11 cellular contexts compared by ENCODE assay signal in genomic region chr11:35216962-35217667, GRCh38.
DNase-seq lines count a peak whose midpoint lies in the region; ATAC-seq and TF ChIP-seq lines count a peak whose summit lies in the region.
"Had no signal": no experiment of that assay in that cellular context is flagged by ENCODE, and none has a peak within 500 bp of the region (broad histone marks: within the 10 kb centered on the region; RNA-seq: fewer than 3 reads in every experiment).

No MANE protein-coding gene starts in this region.

- peak in 7 of 10 experiments; percentile 22 to 59 (median 32) for DNase-seq in CD4-positive, alpha-beta T cell
- DNase-seq in HFFc6 = no peak
- DNase-seq in activated CD8-positive, alpha-beta T cell treated with anti-CD3 and anti-CD28 coated beads, Interleukin-2, amount 10 ng/mL, durations not matched to agents 7 days and 5 days = peak; percentile 32
- DNase-seq in immature natural killer cell = peak in 2 of 3 donors; percentile 11 to 15
- no peak for DNase-seq in germinal center (ENCODE audit: low spot score)
- no peak for DNase-seq in glutamatergic neuron
- DNase-seq in mesothelial cell of epicardium (ENCODE audit: low spot score in 2 of 2, unreplicated experiment in 2 of 2) = no peak
- DNase-seq: DMS79, MV-4-11, SHP77 had no signal

- ATAC-seq in CD4-positive, alpha-beta T cell (ENCODE audit: poor library complexity) = peak; percentile 80
- peak; percentile 80 for ATAC-seq in activated CD8-positive, alpha-beta T cell treated with anti-CD3 and anti-CD28 coated beads, Interleukin-2, amount 10 ng/mL, durations not matched to agents 7 days and 5 days
- ATAC-seq in HG03457 (IDR thresholded peaks at IDR 0.05; ENCODE audit: unreplicated experiment) = no peak

- no peaks in the 10 kb centered on the region for H3K9me3 Mint-ChIP-seq in CD4-positive, alpha-beta T cell
- H3K9me3 Mint-ChIP-seq in HFFc6 (0 out of 2 replicates have a peak, but pooled peaks cover 7% of the 10 kb centered on the region), immature natural killer cell (no peaks in the 10 kb centered on the region), glutamatergic neuron (ENCODE audit: unreplicated experiment) (no peaks in the 10 kb centered on the region), mesothelial cell of epicardium (no peaks in the 10 kb centered on the region)
- H3K9me3 Mint-ChIP-seq in activated CD8-positive, alpha-beta T cell treated with anti-CD3 and anti-CD28 coated beads, Interleukin-2, amount 10 ng/mL, durations not matched to agents 7 days and 5 days (ENCODE audit: insufficient read depth) = no peaks in the 10 kb centered on the region

- POLR2A ChIA-PET in CD4-positive, alpha-beta T cell (lab: Charles Lee) = interaction anchor here (0.8 to 2.9 kb wide), 4 partner anchors 17 to 51 kb away, joined by 3 to 13 read pairs (median 4); no protein-coding TSS in a partner anchor
- POLR2A ChIA-PET in activated CD8-positive, alpha-beta T cell treated with anti-CD3 and anti-CD28 coated beads, Interleukin-2, amount 10 ng/mL, durations not matched to agents 7 days and 5 days (lab: Charles Lee) = no interaction called here

- peak overlapping the region; percentile 95 for H3K27ac Mint-ChIP-seq in CD4-positive, alpha-beta T cell
- peak overlapping the region; percentile 90 for H3K27ac Mint-ChIP-seq in HFFc6
- H3K27ac Mint-ChIP-seq in activated CD8-positive, alpha-beta T cell treated with anti-CD3 and anti-CD28 coated beads, Interleukin-2, amount 10 ng/mL, durations not matched to agents 7 days and 5 days = peak overlapping the region; percentile 83
- H3K27ac Mint-ChIP-seq in immature natural killer cell = peak overlapping the region; percentile 1 to 87 (median 68)
- no peak overlapping the region for H3K27ac Mint-ChIP-seq in glutamatergic neuron (ENCODE audit: unreplicated experiment)
- H3K27ac Mint-ChIP-seq in mesothelial cell of epicardium = no peak overlapping the region

- H3K9me3 ChIP-seq in CD4-positive, alpha-beta T cell (ENCODE audit: control insufficient read depth, low read length) = no peaks in the 10 kb centered on the region

- CTCF ChIA-PET in CD4-positive, alpha-beta T cell (lab: Charles Lee) = no interaction called here
- CTCF ChIA-PET in activated CD8-positive, alpha-beta T cell treated with anti-CD3 and anti-CD28 coated beads, Interleukin-2, amount 10 ng/mL, durations not matched to agents 7 days and 5 days (lab: Charles Lee) = interaction anchor here (1.0 kb wide), 2 partner anchors 20 to 88 kb away, joined by 3 to 4 read pairs; no protein-coding TSS in a partner anchor

- intact Hi-C loops in CD4-positive, alpha-beta T cell (cut with DNase I, micrococcal nuclease) = loop anchor here in 1 of 2 experiments (2.0 to 10.0 kb wide), 5 partner anchors 16 to 88 kb away; no protein-coding TSS in a partner anchor

- H3K27ac ChIP-seq in CD4-positive, alpha-beta T cell (ENCODE audit: low read depth, low read length) = peak overlapping the region; percentile 59

- H3K4me3 Mint-ChIP-seq in CD4-positive, alpha-beta T cell = peak overlapping the region; percentile 63
- H3K4me3 Mint-ChIP-seq in HFFc6 (peak overlapping the region; percentile 12; the same call in 1 of the 2 replicates), immature natural killer cell (no peak overlapping the region), glutamatergic neuron (ENCODE audit: unreplicated experiment) (no peak overlapping the region), mesothelial cell of epicardium (no peak overlapping the region)
- H3K4me3 Mint-ChIP-seq in activated CD8-positive, alpha-beta T cell treated with anti-CD3 and anti-CD28 coated beads, Interleukin-2, amount 10 ng/mL, durations not matched to agents 7 days and 5 days = no peak overlapping the region

- peaks cover 81% of the 10 kb centered on the region for H3K4me1 Mint-ChIP-seq in CD4-positive, alpha-beta T cell (ENCODE audit: low read depth)
- peaks cover 95% of the 10 kb centered on the region for H3K4me1 Mint-ChIP-seq in HFFc6 (ENCODE audit: low read depth)
- H3K4me1 Mint-ChIP-seq in activated CD8-positive, alpha-beta T cell treated with anti-CD3 and anti-CD28 coated beads, Interleukin-2, amount 10 ng/mL, durations not matched to agents 7 days and 5 days (ENCODE audit: low read depth) = peaks cover 45% of the 10 kb centered on the region
- peaks cover 41 to 52% of the 10 kb centered on the region in 2 donors for H3K4me1 Mint-ChIP-seq in immature natural killer cell
- no peaks in the 10 kb centered on the region for H3K4me1 Mint-ChIP-seq in glutamatergic neuron (ENCODE audit: low read depth, unreplicated experiment)
- H3K4me1 Mint-ChIP-seq in mesothelial cell of epicardium = no peaks in the 10 kb centered on the region

- no peaks in the 10 kb centered on the region for H3K27me3 Mint-ChIP-seq in CD4-positive, alpha-beta T cell
- H3K27me3 Mint-ChIP-seq in HFFc6 (ENCODE audit: insufficient read depth) = peaks cover 51% of the 10 kb centered on the region
- no peaks in the 10 kb centered on the region for H3K27me3 Mint-ChIP-seq in activated CD8-positive, alpha-beta T cell treated with anti-CD3 and anti-CD28 coated beads, Interleukin-2, amount 10 ng/mL, durations not matched to agents 7 days and 5 days (ENCODE audit: low read depth)
- H3K27me3 Mint-ChIP-seq in immature natural killer cell (ENCODE audit: low read depth in 3 of 3) = peaks cover 0 to 4% (median 2%) of the 10 kb centered on the region in 3 donors
- H3K27me3 Mint-ChIP-seq in glutamatergic neuron (ENCODE audit: unreplicated experiment) = no peaks in the 10 kb centered on the region
- H3K27me3 Mint-ChIP-seq in mesothelial cell of epicardium (ENCODE audit: low read depth) = peaks cover 11% of the 10 kb centered on the region

- no peak for TF ChIP-seq CTCF in CD4-positive, alpha-beta T cell (IDR thresholded peaks at IDR 0.05)
- TF ChIP-seq CTCF in HFFc6 (IDR thresholded peaks at IDR 0.05) = no peak
- TF ChIP-seq CTCF in glutamatergic neuron (IDR thresholded peaks at IDR 0.05; ENCODE audit: partially characterized antibody, unreplicated experiment) = no peak
- TF ChIP-seq CTCF in mesothelial cell of epicardium (IDR thresholded peaks at IDR 0.05; ENCODE audit: unreplicated experiment) = no peak

- no peaks in the 10 kb centered on the region for H3K27me3 ChIP-seq in CD4-positive, alpha-beta T cell (ENCODE audit: control insufficient read depth, insufficient read depth, low read length)

- H3K36me3 Mint-ChIP-seq in CD4-positive, alpha-beta T cell (ENCODE audit: low read depth) = peaks cover 100% of the 10 kb centered on the region
- peaks cover 95% of the 10 kb centered on the region for H3K36me3 Mint-ChIP-seq in HFFc6 (ENCODE audit: low read depth)
- H3K36me3 Mint-ChIP-seq in activated CD8-positive, alpha-beta T cell treated with anti-CD3 and anti-CD28 coated beads, Interleukin-2, amount 10 ng/mL, durations not matched to agents 7 days and 5 days (ENCODE audit: low read depth) = peaks cover 87% of the 10 kb centered on the region
- peaks cover 39 to 65% (median 58%) of the 10 kb centered on the region in 3 donors for H3K36me3 Mint-ChIP-seq in immature natural killer cell
- no peaks in the 10 kb centered on the region for H3K36me3 Mint-ChIP-seq in glutamatergic neuron (ENCODE audit: unreplicated experiment)
- no peaks in the 10 kb centered on the region for H3K36me3 Mint-ChIP-seq in mesothelial cell of epicardium

Comparison
In these comparisons a context has a peak if more than half of its experiments do, and no peak if none do; other contexts are left out.
1. DNase-seq: peak in CD4-positive, alpha-beta T cell (7 of 10), activated CD8-positive, alpha-beta T cell treated with anti-CD3 and anti-CD28 coated beads, Interleukin-2, amount 10 ng/mL, durations not matched to agents 7 days and 5 days (single experiment) and immature natural killer cell (2 of 3); none in HFFc6 (single experiment), germinal center (single experiment), glutamatergic neuron (single experiment) and mesothelial cell of epicardium (0 of 2).
2. H3K27ac Mint-ChIP-seq: peak in CD4-positive, alpha-beta T cell (single experiment), HFFc6 (single experiment), activated CD8-positive, alpha-beta T cell treated with anti-CD3 and anti-CD28 coated beads, Interleukin-2, amount 10 ng/mL, durations not matched to agents 7 days and 5 days (single experiment) and immature natural killer cell (6 of 6); none in glutamatergic neuron (single experiment) and mesothelial cell of epicardium (single experiment).
3. H3K4me3 Mint-ChIP-seq: peak in CD4-positive, alpha-beta T cell (single experiment) and HFFc6 (single experiment); none in activated CD8-positive, alpha-beta T cell treated with anti-CD3 and anti-CD28 coated beads, Interleukin-2, amount 10 ng/mL, durations not matched to agents 7 days and 5 days (single experiment), immature natural killer cell (0 of 5), glutamatergic neuron (single experiment) and mesothelial cell of epicardium (single experiment).